Comparison of ENCODE assay signal across 8 cellular contexts in the genomic region with DNA sequence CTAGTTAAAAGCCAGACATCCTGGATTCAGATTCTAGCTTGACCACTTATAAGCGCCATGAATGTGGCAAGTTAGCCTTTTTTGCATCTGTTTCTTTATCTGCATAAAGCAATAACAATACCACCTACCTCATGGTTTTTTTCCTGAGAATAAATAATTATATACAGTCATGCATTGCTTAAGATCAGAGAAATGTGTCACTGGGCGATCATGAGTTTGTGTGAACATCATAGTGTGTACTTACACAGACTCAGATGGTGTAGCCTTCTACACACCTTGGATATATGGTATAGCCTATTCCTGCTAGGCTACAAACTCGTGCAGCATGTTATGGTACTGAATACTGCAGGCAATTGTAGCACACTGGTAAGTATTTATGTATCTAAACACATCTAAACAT.
DNase-seq lines count a peak whose midpoint lies in the region; ATAC-seq and TF ChIP-seq lines count a peak whose summit lies in the region.

No MANE protein-coding gene starts in this region.

- peak overlapping the region; percentile 60; the same call in 1 of the 2 replicates for H3K4me3 ChIP-seq in GM12865 (ENCODE audit: low read depth, low read length)
- H3K4me3 ChIP-seq in SJCRH30, result peak overlapping the region; percentile 61
- peak overlapping the region; percentile 67 for H3K4me3 ChIP-seq in psoas muscle

- ATAC-seq in esophagus mucosa (peak; percentile 49), psoas muscle (no peak)

- H3K9me3 ChIP-seq in SJCRH30 (replicated peaks) (no peaks in the 10 kb centered on the region), psoas muscle (no peaks in the 10 kb centered on the region)

- no peak for DNase-seq in GM12865 (ENCODE audit: low read depth)
- DNase-seq in SJCRH30, result no peak
- DNase-seq in psoas muscle, result no peak
- no peak for DNase-seq in NCI-H2081 (lab: John Stamatoyannopoulos, UW)
- no peak for DNase-seq in DMS79 treated with DMSO at 0.1 percent for 48 hours (lab: John Stamatoyannopoulos, UW)
- no peak for DNase-seq in NCI-H1436 (lab: John Stamatoyannopoulos, UW)
- no peak for DNase-seq in NOMO-1 treated with DMSO at 0.1 percent for 48 hours (lab: John Stamatoyannopoulos, UW; ENCODE audit: unreplicated experiment)

- intact Hi-C loops in psoas muscle (cut with DNase I), result no loop called here

- TF ChIP-seq CTCF in GM12865 (IDR thresholded peaks at IDR 0.05; ENCODE audit: insufficient read depth, low read depth, low read length, missing control alignments), result no peak
- TF ChIP-seq CTCF in psoas muscle (IDR thresholded peaks at IDR 0.05), result no peak

- H3K36me3 ChIP-seq in SJCRH30 (no peaks in the 10 kb centered on the region), psoas muscle (ENCODE audit: insufficient read depth in 1 of 2, low read depth in 1 of 2) (no peaks in the 10 kb centered on the region)

- H3K27me3 ChIP-seq in SJCRH30 (no peaks in the 10 kb centered on the region), psoas muscle (ENCODE audit: insufficient read depth in 3 of 3, low read length in 2 of 3) (no peaks in the 10 kb centered on the region)

- WGBS in psoas muscle, 3 donors, result 93 to 99% (median 93%) methylated on average over 3 of the region's 3 CpGs

- H3K4me1 ChIP-seq in SJCRH30 (peaks cover 14% of the 10 kb centered on the region), psoas muscle (no peaks in the 10 kb centered on the region)

- H3K27ac ChIP-seq in SJCRH30, result peak overlapping the region; percentile 92
- peak overlapping the region; percentile 72 for H3K27ac ChIP-seq in psoas muscle
